ENCODE assay signal across 18 cellular contexts in the genomic region with DNA sequence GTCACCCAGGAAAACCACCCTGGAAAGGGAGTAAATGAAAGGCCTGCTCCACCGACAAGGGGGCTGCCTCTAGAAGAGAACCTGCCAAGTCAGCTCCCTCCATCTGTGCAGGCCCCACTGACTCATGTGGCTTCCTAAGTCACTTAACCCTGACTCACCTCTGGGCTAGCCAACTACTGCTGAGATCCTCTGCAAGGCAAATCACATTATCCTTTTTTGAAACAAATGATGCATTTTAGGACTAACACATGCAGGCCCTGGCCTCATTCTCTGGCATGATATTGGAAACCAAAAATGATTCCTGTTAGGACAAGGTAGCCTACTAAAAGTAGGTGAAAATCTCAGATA.
DNase-seq lines count a peak whose midpoint lies in the region; ATAC-seq and TF ChIP-seq lines count a peak whose summit lies in the region.
"Had no signal": no experiment of that assay in that cellular context is flagged by ENCODE, and none has a peak within 500 bp of the region (broad histone marks: within the 10 kb centered on the region; RNA-seq: fewer than 3 reads in every experiment).

No MANE protein-coding gene starts in this region.

- H3K36me3 ChIP-seq in A673 (ENCODE audit: insufficient read depth, low read length, poor library complexity, severe bottlenecking) (no peaks in the 10 kb centered on the region), BE2C (no peaks in the 10 kb centered on the region)
- H3K36me3 ChIP-seq: gastrocnemius medialis, suprapubic skin had no signal

- no peak for TF ChIP-seq CTCF in nephron (IDR thresholded peaks at IDR 0.05; ENCODE audit: unreplicated experiment in 3 of 3)
- TF ChIP-seq CTCF in A673 (conservative IDR thresholded peaks at IDR 0.05; ENCODE audit: low read depth, low read length) = no peak
- TF ChIP-seq CTCF in BE2C (IDR thresholded peaks at IDR 0.05; ENCODE audit: low read depth, low read length) = no peak

- no TSS peak for BruUV-seq in A673 (replicated peaks; lab: Mats Ljungman, UMichigan)

- in situ Hi-C loops in G401 (cut with HindIII; ENCODE audit: low sequenced_read_pairs) = no loop called here

- H3K9me3 Mint-ChIP-seq in nephron = no peaks in the 10 kb centered on the region
- H3K9me3 Mint-ChIP-seq: activated T-helper 2 cell treated with anti-CD3 and anti-CD28 coated beads, Interferon-gamma antibody, Interleukin-2, Interleukin-4, amounts not matched to agents 10 μg/mL and 5 μg/mL and 100 μg/mL, durations not matched to agents 14 hours and 24 hours and 36 hours had no signal

- H3K4me1 ChIP-seq in A673 (ENCODE audit: insufficient read depth, low read length, poor library complexity, severe bottlenecking) = peaks cover 22% of the 10 kb centered on the region
- H3K4me1 ChIP-seq in BE2C = no peaks in the 10 kb centered on the region
- H3K4me1 ChIP-seq: Caco-2, gastrocnemius medialis had no signal

- no peaks in the 10 kb centered on the region for H3K36me3 Mint-ChIP-seq in nephron (ENCODE audit: low read depth)
- H3K36me3 Mint-ChIP-seq: naive thymus-derived CD4-positive, alpha-beta T cell had no signal

- H3K4me1 Mint-ChIP-seq in nephron = peaks cover 28% of the 10 kb centered on the region
- H3K4me1 Mint-ChIP-seq: naive thymus-derived CD4-positive, alpha-beta T cell had no signal

- peak overlapping the region; percentile 15 to 62 (median 40) for H3K27ac Mint-ChIP-seq in nephron
- H3K27ac Mint-ChIP-seq: activated T-helper 2 cell treated with anti-CD3 and anti-CD28 coated beads, Interferon-gamma antibody, Interleukin-2, Interleukin-4, amounts not matched to agents 10 μg/mL and 5 μg/mL and 100 μg/mL, durations not matched to agents 14 hours and 24 hours and 36 hours; naive thymus-derived CD4-positive, alpha-beta T cell had no signal

- ATAC-seq in HG03469 (IDR thresholded peaks at IDR 0.05; ENCODE audit: unreplicated experiment) (no peak), GM18511 (IDR thresholded peaks at IDR 0.05; ENCODE audit: unreplicated experiment) (no peak)
- ATAC-seq: gastrocnemius medialis; naive thymus-derived CD4-positive, alpha-beta T cell; sciatic nerve had no signal

- peaks cover 3% of the 10 kb centered on the region for H3K27me3 Mint-ChIP-seq in nephron (ENCODE audit: low read depth)

- intact Hi-C loops in A673 (cut with micrococcal nuclease; ENCODE audit: unreplicated experiment) = no loop called here

- H3K4me3 Mint-ChIP-seq in nephron = no peak overlapping the region
- H3K4me3 Mint-ChIP-seq: naive thymus-derived CD4-positive, alpha-beta T cell had no signal

- no peak overlapping the region for H3K27ac ChIP-seq in A673 (ENCODE audit: low read depth, low read length, poor library complexity, severe bottlenecking)
- H3K27ac ChIP-seq: gastrocnemius medialis, suprapubic skin had no signal

- H3K27me3 ChIP-seq in A673 (replicated peaks; ENCODE audit: insufficient read depth, low read depth, low read length, poor library complexity) (no peaks in the 10 kb centered on the region), BE2C (no peaks in the 10 kb centered on the region)
- H3K27me3 ChIP-seq: gastrocnemius medialis, suprapubic skin had no signal

- DNase-seq in G401 (ENCODE audit: low spot score) (peak; percentile 73), NCI-H69 (lab: John Stamatoyannopoulos, UW) (peak; percentile 5), cerebellar cortex (ENCODE audit: low spot score) (peak; percentile 63), A673 (ENCODE audit: low spot score) (no peak), BE2C (no peak)
- DNase-seq: Caco-2; cerebellar nuclear complex; gastrocnemius medialis; left cardiac atrium; naive thymus-derived CD4-positive, alpha-beta T cell; NCI-H1417 treated with DMSO at 0.1 percent for 48 hours; NCI-H748 treated with DMSO at 0.1 percent for 48 hours had no signal

- POLR2A ChIA-PET in A673 (lab: Charles Lee; ENCODE audit: low non-redundant PET) = no interaction called here

- CTCF ChIA-PET in A673 (lab: Charles Lee) = no interaction called here

- H3K4me3 ChIP-seq in A673 (ENCODE audit: low read depth, low read length, poor library complexity, severe bottlenecking) (no peak overlapping the region), BE2C (ENCODE audit: low read depth, low read length) (no peak overlapping the region)
- H3K4me3 ChIP-seq: gastrocnemius medialis, suprapubic skin had no signal

- H3K9me3 ChIP-seq in A673 (ENCODE audit: low read depth, low read length, poor library complexity, severe bottlenecking) = no peaks in the 10 kb centered on the region
- no peaks in the 10 kb centered on the region for H3K9me3 ChIP-seq in BE2C
- H3K9me3 ChIP-seq: Caco-2, gastrocnemius medialis, suprapubic skin had no signal

Comparison
In these comparisons a context has a peak if more than half of its experiments do, and no peak if none do; other contexts are left out.
1. DNase-seq: peak in G401 (single experiment), NCI-H69 (single experiment) and cerebellar cortex (single experiment); none in A673 (single experiment) and BE2C (single experiment).